20 cellular contexts compared by ENCODE assay signal in the genomic region with DNA sequence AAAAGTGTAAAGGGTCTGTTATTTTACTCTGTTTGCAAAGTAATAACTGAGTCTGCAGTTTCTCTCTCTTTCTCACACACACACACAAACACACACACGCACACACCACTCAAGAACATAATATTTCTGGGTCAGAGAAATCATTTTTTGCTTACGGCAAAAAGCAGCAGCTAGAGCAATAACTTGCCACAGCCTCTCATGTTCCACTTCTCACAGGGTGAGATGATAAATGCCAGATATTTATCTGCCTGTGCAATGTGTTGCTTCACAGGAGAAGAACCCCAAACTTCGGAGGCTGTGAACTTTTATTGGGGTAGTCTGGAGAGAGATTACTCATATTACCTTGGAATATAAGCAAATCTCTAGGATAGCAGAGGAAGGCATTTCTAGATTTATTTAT.
"Had no signal": no experiment of that assay in that cellular context is flagged by ENCODE, and none has a peak within 500 bp of the region (broad histone marks: within the 10 kb centered on the region; RNA-seq: fewer than 3 reads in every experiment).

No MANE protein-coding gene starts in this region.

- H3K4me1 Mint-ChIP-seq: activated naive CD8-positive, alpha-beta T cell treated with anti-CD3 and anti-CD28 coated beads for 36 hours; naive thymus-derived CD8-positive, alpha-beta T cell; stimulated activated naive B cell treated with anti-CD40 and anti-IgM and Interleukin-4, amounts not matched to agents 10 μg/mL and 1 μg/mL and 100 μg/mL, for 72 hours; T-helper 17 cell had no signal

- H3K36me3 ChIP-seq: cardiac muscle cell, gastrocnemius medialis, transverse colon had no signal

- H3K9me3 Mint-ChIP-seq: activated naive CD8-positive, alpha-beta T cell treated with anti-CD3 and anti-CD28 coated beads for 36 hours had no signal

- H3K27me3 ChIP-seq: body of pancreas, cardiac muscle cell, gastrocnemius medialis, transverse colon had no signal

- H3K4me3 Mint-ChIP-seq: activated naive CD8-positive, alpha-beta T cell treated with anti-CD3 and anti-CD28 coated beads for 36 hours; naive thymus-derived CD8-positive, alpha-beta T cell; stimulated activated naive B cell treated with anti-CD40 and anti-IgM and Interleukin-4, amounts not matched to agents 10 μg/mL and 1 μg/mL and 100 μg/mL, for 72 hours; T-helper 17 cell had no signal

- ATAC-seq: body of pancreas; gastrocnemius medialis; left colon; naive thymus-derived CD8-positive, alpha-beta T cell; stimulated activated naive B cell treated with anti-CD40 and anti-IgM and Interleukin-4, amounts not matched to agents 10 μg/mL and 1 μg/mL and 100 μg/mL, for 72 hours; T-helper 17 cell had no signal

- DNase-seq: activated CD4-positive, alpha-beta T cell treated with anti-CD3 and anti-CD28 coated beads for 4 hours; activated CD4-positive, alpha-beta T cell treated with anti-CD3 and anti-CD28 coated beads, Interleukin-2, amount 50 U/mL, for 48 hours; activated CD4-positive, CD25-positive, alpha-beta regulatory T cell; activated naive CD4-positive, alpha-beta T cell treated with Interleukin-2 at 50 U/mL for 16 hours; activated naive CD8-positive, alpha-beta T cell treated with anti-CD3 and anti-CD28 coated beads for 36 hours; activated T-cell treated with anti-CD3 and anti-CD28 coated beads, Interleukin-2, amount 50 U/mL, for 48 hours; anterior cingulate cortex; body of pancreas; dermis blood vessel endothelial cell; effector CD8-positive, alpha-beta T cell; gastrocnemius medialis; islet precursor cell; left colon; naive thymus-derived CD8-positive, alpha-beta T cell; stimulated activated CD4-positive, alpha-beta T cell treated with anti-CD3 and anti-CD28 coated beads, Interleukin-2, amount 100 ng/mL, for 48 hours; stimulated activated CD8-positive, alpha-beta memory T cell treated with anti-CD3 and anti-CD28 coated beads, Interleukin-4, amount 100 ng/mL, for 48 hours; stimulated activated naive B cell treated with anti-CD40 and anti-IgM and Interleukin-4, amounts not matched to agents 10 μg/mL and 1 μg/mL and 100 μg/mL, for 72 hours; T-helper 17 cell; transverse colon had no signal

- H3K27ac ChIP-seq: body of pancreas, cardiac muscle cell, gastrocnemius medialis had no signal

- H3K4me1 ChIP-seq: body of pancreas, gastrocnemius medialis, transverse colon had no signal

- H3K4me3 ChIP-seq: body of pancreas, cardiac muscle cell, gastrocnemius medialis, transverse colon had no signal

- H3K27ac Mint-ChIP-seq: activated naive CD8-positive, alpha-beta T cell treated with anti-CD3 and anti-CD28 coated beads for 36 hours; naive thymus-derived CD8-positive, alpha-beta T cell; stimulated activated naive B cell treated with anti-CD40 and anti-IgM and Interleukin-4, amounts not matched to agents 10 μg/mL and 1 μg/mL and 100 μg/mL, for 72 hours; T-helper 17 cell had no signal

- H3K9me3 ChIP-seq: gastrocnemius medialis, transverse colon had no signal

- H3K27me3 Mint-ChIP-seq: activated naive CD8-positive, alpha-beta T cell treated with anti-CD3 and anti-CD28 coated beads for 36 hours; naive thymus-derived CD8-positive, alpha-beta T cell; stimulated activated naive B cell treated with anti-CD40 and anti-IgM and Interleukin-4, amounts not matched to agents 10 μg/mL and 1 μg/mL and 100 μg/mL, for 72 hours; T-helper 17 cell had no signal

- H3K36me3 Mint-ChIP-seq: activated naive CD8-positive, alpha-beta T cell treated with anti-CD3 and anti-CD28 coated beads for 36 hours; naive thymus-derived CD8-positive, alpha-beta T cell; stimulated activated naive B cell treated with anti-CD40 and anti-IgM and Interleukin-4, amounts not matched to agents 10 μg/mL and 1 μg/mL and 100 μg/mL, for 72 hours had no signal
